In genomic region chr12:56630180-56630632, GRCh38 we compare ENCODE assay signal across 8 cellular contexts. TPM values are rescaled to one million over a fixed set of nuclear protein-coding genes. Genes with fewer than 3 reads are reported as not detected.
DNase-seq lines count a peak whose midpoint lies in the region; TF ChIP-seq lines count a peak whose summit lies in the region.

TSS of gene BAZ2A (minus strand) at chr12:56630326. CDS start at chr12:56617530, 12,796 bp downstream.

- peak within 1 kb of the TSS; percentile 90 to 98 for H3K4me3 ChIP-seq in CD4-positive, alpha-beta memory T cell (ENCODE audit: low read length in 2 of 2)
- H3K4me3 ChIP-seq in NT2/D1 (ENCODE audit: insufficient read length, low read depth), result peak within 1 kb of the TSS; percentile 93
- peak within 1 kb of the TSS; percentile 100 for H3K4me3 ChIP-seq in effector memory CD4-positive, alpha-beta T cell (ENCODE audit: insufficient read depth, low read depth, low read length, poor library complexity, severe bottlenecking)

- H3K36me3 Mint-ChIP-seq in CD4-positive, alpha-beta memory T cell, result peaks cover 3 to 38% of the 10 kb centered on the region in 2 donors

- CTCF ChIA-PET in CD4-positive, alpha-beta memory T cell (lab: Charles Lee; ENCODE audit: partially characterized antibody), result interaction anchor here (1.0 kb wide), 1 partner anchor 371 kb away, joined by 3 read pairs; no protein-coding TSS in a partner anchor

- DNase-seq in CD4-positive, alpha-beta memory T cell, result peak; percentile 80 to 86 (median 83)
- DNase-seq in GM20000 (ENCODE audit: low spot score), result peak; percentile 92
- DNase-seq in HT1080 (ENCODE audit: low read depth), result peak; percentile 82
- peak; percentile 88 for DNase-seq in NT2/D1 (ENCODE audit: low read depth, low spot score)
- peak; percentile 72 to 73 for DNase-seq in activated CD8-positive, alpha-beta memory T cell treated with anti-CD3 and anti-CD28 coated beads for 4 hours (ENCODE audit: low read depth in 2 of 2)
- DNase-seq in effector memory CD4-positive, alpha-beta T cell, result peak; percentile 62 to 68 (median 67)
- peak; percentile 88 to 89 for DNase-seq in lung microvascular endothelial cell (ENCODE audit: low read depth in 2 of 2)
- DNase-seq in stimulated activated CD4-positive, alpha-beta T cell treated with anti-CD3 and anti-CD28 coated beads, TNF-alpha, amount 100 ng/mL, for 4 hours (ENCODE audit: low read depth in 3 of 3), result peak; percentile 71 to 75 (median 72)

- peaks cover 76% of the 10 kb centered on the region for H3K4me1 ChIP-seq in CD4-positive, alpha-beta memory T cell (ENCODE audit: insufficient read depth, low read length)
- peaks cover 15% of the 10 kb centered on the region for H3K4me1 ChIP-seq in NT2/D1 (ENCODE audit: insufficient read depth, insufficient read length)
- peaks cover 46% of the 10 kb centered on the region for H3K4me1 ChIP-seq in effector memory CD4-positive, alpha-beta T cell (ENCODE audit: control insufficient read depth, insufficient read depth, low read length, poor library complexity, severe bottlenecking)

- H3K27ac ChIP-seq in CD4-positive, alpha-beta memory T cell (ENCODE audit: low read depth, low read length), result peak within 1 kb of the TSS; percentile 93
- peak within 1 kb of the TSS; percentile 98 for H3K27ac ChIP-seq in effector memory CD4-positive, alpha-beta T cell (ENCODE audit: insufficient read depth, low read length, poor library complexity, severe bottlenecking)

- peaks cover 43 to 82% (median 63%) of the 10 kb centered on the region in 4 donors for H3K4me1 Mint-ChIP-seq in CD4-positive, alpha-beta memory T cell

- peak within 1 kb of the TSS; percentile 92 for H3K9ac ChIP-seq in NT2/D1 (ENCODE audit: insufficient read length, low read depth)

- no peaks in the 10 kb centered on the region for H3K9me3 ChIP-seq in CD4-positive, alpha-beta memory T cell (ENCODE audit: control insufficient read depth in 1 of 2, low read length in 2 of 2)
- no peaks in the 10 kb centered on the region for H3K9me3 ChIP-seq in NT2/D1 (ENCODE audit: insufficient read depth, low read length)
- no peaks in the 10 kb centered on the region for H3K9me3 ChIP-seq in effector memory CD4-positive, alpha-beta T cell (ENCODE audit: control insufficient read depth, low read length)

- H3K27ac Mint-ChIP-seq in CD4-positive, alpha-beta memory T cell, result peak within 1 kb of the TSS; percentile 82 to 98 (median 94)

- H3K27me3 ChIP-seq in CD4-positive, alpha-beta memory T cell (ENCODE audit: insufficient read depth, low read length), result no peaks in the 10 kb centered on the region
- H3K27me3 ChIP-seq in NT2/D1 (ENCODE audit: insufficient read depth, insufficient read length), result no peaks in the 10 kb centered on the region
- H3K27me3 ChIP-seq in effector memory CD4-positive, alpha-beta T cell (replicated peaks; ENCODE audit: control insufficient read depth, insufficient read depth, low read length, poor library complexity, severe bottlenecking), result no peaks in the 10 kb centered on the region

- peaks cover 4% of the 10 kb centered on the region for H3K36me3 ChIP-seq in CD4-positive, alpha-beta memory T cell (ENCODE audit: insufficient read depth, low read length)
- H3K36me3 ChIP-seq in NT2/D1 (ENCODE audit: insufficient read depth, insufficient read length, low read length), result peaks cover 12% of the 10 kb centered on the region
- peaks cover 4% of the 10 kb centered on the region for H3K36me3 ChIP-seq in effector memory CD4-positive, alpha-beta T cell (ENCODE audit: control insufficient read depth, insufficient read depth, low read length)

- POLR2A ChIA-PET in CD4-positive, alpha-beta memory T cell (lab: Charles Lee; ENCODE audit: partially characterized antibody), result interaction anchor here (0.7 to 10.0 kb wide), 14 partner anchors 9 to 893 kb away, joined by 3 to 210 read pairs (median 10); partner anchors contain the start of genes ATP5F1B, NAB2, NACA and PTGES3

- H3K27me3 Mint-ChIP-seq in CD4-positive, alpha-beta memory T cell, result no peaks in the 10 kb centered on the region

- intact Hi-C loops in CD4-positive, alpha-beta memory T cell (cut with micrococcal nuclease), result loop anchor here (1.0 to 10.0 kb wide), 3 partner anchors 58 to 805 kb away; partner anchors contain the start of genes DNAJC14 and PTGES3

- no peak for TF ChIP-seq CTCF in GM20000 (IDR thresholded peaks at IDR 0.05; ENCODE audit: extremely low read depth, missing control alignments)

- peaks cover 0 to 2% (median 0%) of the 10 kb centered on the region in 8 donors for H3K9me3 Mint-ChIP-seq in CD4-positive, alpha-beta memory T cell

- peak within 1 kb of the TSS; percentile 86 to 99 (median 92) for H3K4me3 Mint-ChIP-seq in CD4-positive, alpha-beta memory T cell

RNA-seq across cellular contexts. Expression of gene BAZ2A, which starts in this region (rescaled TPM):
- 100 to 1,000 TPM; 206 to 212 TPM for total RNA-seq in CD4-positive, alpha-beta memory T cell
- 10 to 100 TPM in 1 of 2 donors, 1 to 10 TPM in 1; 3.8 to 36.6 TPM for polyA plus RNA-seq in CD4-positive, alpha-beta memory T cell
- 23.6 and 47.0 TPM in 2 replicates for total RNA-seq in HT1080 (2014; rRNA removed; shearing (Covaris generic))
- 25.2 and 31.8 TPM in 2 replicates for polyA plus RNA-seq in HT1080 (2015; cell fraction: cytosol; rRNA removed)
- polyA plus RNA-seq in HT1080 (2015; cell fraction: nucleus; rRNA removed), result 109 and 121 TPM in 2 replicates
- 15.9 and 22.6 TPM in 2 replicates for total RNA-seq in lung microvascular endothelial cell

Comparison
In these comparisons a context has a peak if more than half of its experiments do, and no peak if none do; other contexts are left out.
1. Peak in every context shown above with its lines: DNase-seq, H3K4me3 ChIP-seq and H3K27ac ChIP-seq.